10 cellular contexts compared by ENCODE assay signal in genomic region chrX:71992711-71993110, GRCh38.
DNase-seq lines count a peak whose midpoint lies in the region; ATAC-seq lines count a peak whose summit lies in the region.
"Had no signal": no experiment of that assay in that cellular context is flagged by ENCODE, and none has a peak within 500 bp of the region (broad histone marks: within the 10 kb centered on the region; RNA-seq: fewer than 3 reads in every experiment).

No MANE protein-coding gene starts in this region.

- H3K36me3 Mint-ChIP-seq in naive thymus-derived CD8-positive, alpha-beta T cell: no peaks in the 10 kb centered on the region

- H3K4me3 Mint-ChIP-seq in naive thymus-derived CD8-positive, alpha-beta T cell: peak overlapping the region; percentile 16 to 77 (median 60)

- ATAC-seq in naive thymus-derived CD8-positive, alpha-beta T cell: peak; percentile 96 to 99
- ATAC-seq in HG03565 (IDR thresholded peaks at IDR 0.05; ENCODE audit: unreplicated experiment): no peak
- ATAC-seq in GM21717 (IDR thresholded peaks at IDR 0.05; ENCODE audit: unreplicated experiment): no peak
- ATAC-seq: A549 had no signal

- H3K9me3 Mint-ChIP-seq in naive thymus-derived CD8-positive, alpha-beta T cell: no peaks in the 10 kb centered on the region

- in situ Hi-C loops in G401 (cut with HindIII; ENCODE audit: low sequenced_read_pairs): no loop called here

- H3K27me3 Mint-ChIP-seq in naive thymus-derived CD8-positive, alpha-beta T cell: peaks cover 0 to 3% (median 0%) of the 10 kb centered on the region in 5 donors

- H3K27ac Mint-ChIP-seq in naive thymus-derived CD8-positive, alpha-beta T cell: peak overlapping the region; percentile 40 to 91 (median 78)

- H3K4me1 Mint-ChIP-seq in naive thymus-derived CD8-positive, alpha-beta T cell: peaks cover 9 to 29% (median 19%) of the 10 kb centered on the region in 4 donors

- peak; percentile 34 for DNase-seq in activated naive CD4-positive, alpha-beta T cell treated with Interleukin-2 at 50 U/mL for 16 hours
- no peak for DNase-seq in activated naive CD4-positive, alpha-beta T cell treated with anti-CD3 and anti-CD28 coated beads, Interleukin-2, amount 50 U/mL, for 16 hours
- DNase-seq in activated gamma-delta T cell (lab: John Stamatoyannopoulos, UW): peak; percentile 12
- peak; percentile 3 to 77 (median 57) for DNase-seq in naive thymus-derived CD8-positive, alpha-beta T cell
- no peak for DNase-seq in NCI-H146 (lab: John Stamatoyannopoulos, UW)
- no peak for DNase-seq in G401 (ENCODE audit: low spot score)
- DNase-seq: aorta had no signal

- POLR2A ChIA-PET in naive thymus-derived CD8-positive, alpha-beta T cell (lab: Charles Lee): no interaction called here

Comparison
In these comparisons a context has a peak if more than half of its experiments do, and no peak if none do; other contexts are left out.
1. DNase-seq: peak in activated naive CD4-positive, alpha-beta T cell treated with Interleukin-2 at 50 U/mL for 16 hours (single experiment), activated gamma-delta T cell (single experiment) and naive thymus-derived CD8-positive, alpha-beta T cell (10 of 10); none in activated naive CD4-positive, alpha-beta T cell treated with anti-CD3 and anti-CD28 coated beads, Interleukin-2, amount 50 U/mL, for 16 hours (single experiment), NCI-H146 (single experiment) and G401 (single experiment).
2. ATAC-seq: peak in naive thymus-derived CD8-positive, alpha-beta T cell (2 of 2); none in HG03565 (single experiment) and GM21717 (single experiment).